Comparison of ENCODE assay signal across 9 cellular contexts in the genomic region with DNA sequence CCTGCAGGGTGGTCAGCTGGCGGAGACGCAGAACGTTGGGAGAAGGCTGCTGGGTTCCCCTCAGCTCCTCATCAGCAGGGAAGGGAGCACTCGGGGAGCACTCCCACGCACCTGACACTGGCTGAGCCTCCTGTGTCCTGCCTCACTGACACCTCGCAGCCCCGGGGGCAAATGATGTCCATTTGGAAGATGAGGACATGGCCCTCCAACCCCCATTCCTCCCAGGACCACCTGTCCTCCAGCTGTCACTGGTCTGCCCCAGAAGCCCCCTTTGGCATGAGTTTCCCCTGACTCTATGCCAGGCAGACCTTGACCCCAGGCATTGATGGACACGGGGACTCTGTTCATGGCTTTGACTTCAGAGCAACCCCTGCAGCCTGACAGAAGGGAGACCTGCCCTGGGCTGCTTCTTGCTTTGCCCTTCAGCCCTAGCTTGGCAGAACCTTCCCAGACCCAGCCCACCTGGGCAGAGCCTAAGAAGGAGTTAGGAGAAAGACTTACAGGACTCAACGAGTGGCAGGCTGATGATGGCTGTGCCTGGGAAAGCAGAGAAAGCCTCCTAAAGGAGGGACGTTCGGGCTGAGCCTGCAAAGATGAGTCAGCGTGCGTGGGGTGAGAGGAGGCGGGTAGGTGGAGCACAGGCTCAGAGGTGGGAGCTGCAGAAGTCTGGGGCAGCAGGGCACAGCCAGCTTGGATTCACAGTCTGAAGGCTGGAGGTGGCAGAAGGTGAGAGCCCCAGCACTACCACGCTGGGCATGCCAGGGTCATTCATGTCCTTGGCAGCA.
A peak's percentile ranks its signal among the peaks of the same experiment; 100 is the strongest.
DNase-seq lines count a peak whose midpoint lies in the region; ATAC-seq, FAIRE-seq and TF ChIP-seq lines count a peak whose summit lies in the region.
"Had no signal": no experiment of that assay in that cellular context is flagged by ENCODE, and none has a peak within 500 bp of the region (broad histone marks: within the 10 kb centered on the region; RNA-seq: fewer than 3 reads in every experiment).

No MANE protein-coding gene starts in this region.

- POLR2A ChIA-PET in PC-9 (lab: Charles Lee; ENCODE audit: unreplicated experiment) = no interaction called here

- H3K36me3 Mint-ChIP-seq in nephron (ENCODE audit: low read depth) (no peaks in the 10 kb centered on the region), glutamatergic neuron (ENCODE audit: unreplicated experiment) (no peaks in the 10 kb centered on the region)

- peak overlapping the region; percentile 78 for H3K4me2 ChIP-seq in PC-9

- H3K4me3 Mint-ChIP-seq in nephron (peak overlapping the region; percentile 12 to 26 (median 20)), glutamatergic neuron (ENCODE audit: unreplicated experiment) (no peak overlapping the region)

- DNase-seq in GM12892 (ENCODE audit: insufficient read length) = peak; percentile 9
- DNase-seq in PC-9 = peak in 1 of 2 experiments; percentile 54
- DNase-seq in breast epithelium (ENCODE audit: low spot score in 2 of 2) = peak; percentile 38 to 53
- DNase-seq in T-helper 1 cell = no peak
- no peak for DNase-seq in GDM1 (lab: John Stamatoyannopoulos, UW)
- no peak for DNase-seq in glutamatergic neuron

- FAIRE-seq in GM12892 (lab: Jason Lieb, UNC) = no peak

- H3K27ac ChIP-seq in PC-9 = no peak overlapping the region
- H3K27ac ChIP-seq in breast epithelium = peak overlapping the region in 1 of 2 donors; percentile 32
- H3K27ac ChIP-seq: body of pancreas had no signal

- TF ChIP-seq CTCF in PC-9 (conservative IDR thresholded peaks at IDR 0.05) = no peak
- TF ChIP-seq CTCF in breast epithelium (IDR thresholded peaks at IDR 0.05) = no peak
- no peak for TF ChIP-seq CTCF in nephron (IDR thresholded peaks at IDR 0.05; ENCODE audit: unreplicated experiment in 3 of 3)
- no peak for TF ChIP-seq CTCF in glutamatergic neuron (IDR thresholded peaks at IDR 0.05; ENCODE audit: partially characterized antibody, unreplicated experiment)

- H3K27me3 Mint-ChIP-seq in nephron (ENCODE audit: low read depth) = peaks cover 82% of the 10 kb centered on the region
- H3K27me3 Mint-ChIP-seq in glutamatergic neuron (ENCODE audit: unreplicated experiment) = peaks cover 17% of the 10 kb centered on the region

- peak overlapping the region; percentile 2 to 46 (median 15) for H3K27ac Mint-ChIP-seq in nephron
- no peak overlapping the region for H3K27ac Mint-ChIP-seq in glutamatergic neuron (ENCODE audit: unreplicated experiment)

- no peaks in the 10 kb centered on the region for H3K9me2 ChIP-seq in PC-9 (ENCODE audit: insufficient read depth)

- no peak for ATAC-seq in GM21619 (IDR thresholded peaks at IDR 0.05; ENCODE audit: unreplicated experiment)

- H3K27me3 ChIP-seq in PC-9 (ENCODE audit: insufficient read depth, low read depth) (peaks cover 32% of the 10 kb centered on the region), breast epithelium (peaks cover 0 to 9% of the 10 kb centered on the region in 2 donors)

- no peaks in the 10 kb centered on the region for H3K79me2 ChIP-seq in PC-9 (ENCODE audit: low read depth)

- CTCF ChIA-PET in PC-9 (lab: Charles Lee) = interaction anchor here (0.6 to 1.1 kb wide), 5 partner anchors 24 to 515 kb away, joined by 3 to 4 read pairs (median 3); no protein-coding TSS in a partner anchor

- TF ChIP-seq POLR2A in GM12892 (IDR thresholded peaks at IDR 0.05; ENCODE audit: low read depth, low read length) (no peak), breast epithelium (IDR thresholded peaks at IDR 0.05) (no peak)

- H3K4me1 ChIP-seq in PC-9 (replicated peaks; ENCODE audit: insufficient read depth) (peaks cover 17% of the 10 kb centered on the region), breast epithelium (peaks cover 4 to 12% of the 10 kb centered on the region in 2 donors)

- no peak overlapping the region for H2AFZ ChIP-seq in PC-9

- BruUV-seq in PC-9 (replicated peaks; lab: Mats Ljungman, UMichigan) = no TSS peak

- H3K9me3 Mint-ChIP-seq in nephron (no peaks in the 10 kb centered on the region), glutamatergic neuron (ENCODE audit: unreplicated experiment) (peaks cover 2% of the 10 kb centered on the region)

- no peaks in the 10 kb centered on the region for H3K9me3 ChIP-seq in PC-9 (ENCODE audit: insufficient read depth, low read depth)
- no peaks in the 10 kb centered on the region for H3K9me3 ChIP-seq in breast epithelium
- H3K9me3 ChIP-seq: body of pancreas had no signal

- H3F3A ChIP-seq in PC-9 (ENCODE audit: insufficient read depth, low read depth) = peaks cover 4% of the 10 kb centered on the region; the same call in 1 of the 2 replicates

- H3K4me1 Mint-ChIP-seq in nephron (peaks cover 7% of the 10 kb centered on the region), glutamatergic neuron (ENCODE audit: low read depth, unreplicated experiment) (peaks cover 4% of the 10 kb centered on the region)

- intact Hi-C loops in PC-9 (cut with micrococcal nuclease; ENCODE audit: unreplicated experiment) (no loop called here), breast epithelium (cut with DNase I; ENCODE audit: low total_unique reads) (loop anchor here (10.0 kb wide), 1 partner anchor 80 kb away; no protein-coding TSS in a partner anchor)

- H3K36me3 ChIP-seq in PC-9 (ENCODE audit: low read depth) = no peaks in the 10 kb centered on the region
- H3K36me3 ChIP-seq in breast epithelium = no peaks in the 10 kb centered on the region

- H4K20me1 ChIP-seq in PC-9 (ENCODE audit: insufficient read depth) = no peaks in the 10 kb centered on the region

- H3K4me3 ChIP-seq in PC-9 (peak overlapping the region; percentile 32; the same call in 1 of the 2 replicates), breast epithelium (peak overlapping the region in 2 of 3 donors; percentile 33 to 61)
- H3K4me3 ChIP-seq: body of pancreas had no signal

Comparison
In these comparisons a context has a peak if more than half of its experiments do, and no peak if none do; other contexts are left out.
1. DNase-seq: peak in GM12892 (single experiment) and breast epithelium (2 of 2); none in T-helper 1 cell (0 of 5), GDM1 (single experiment) and glutamatergic neuron (single experiment).